In the genomic region with DNA sequence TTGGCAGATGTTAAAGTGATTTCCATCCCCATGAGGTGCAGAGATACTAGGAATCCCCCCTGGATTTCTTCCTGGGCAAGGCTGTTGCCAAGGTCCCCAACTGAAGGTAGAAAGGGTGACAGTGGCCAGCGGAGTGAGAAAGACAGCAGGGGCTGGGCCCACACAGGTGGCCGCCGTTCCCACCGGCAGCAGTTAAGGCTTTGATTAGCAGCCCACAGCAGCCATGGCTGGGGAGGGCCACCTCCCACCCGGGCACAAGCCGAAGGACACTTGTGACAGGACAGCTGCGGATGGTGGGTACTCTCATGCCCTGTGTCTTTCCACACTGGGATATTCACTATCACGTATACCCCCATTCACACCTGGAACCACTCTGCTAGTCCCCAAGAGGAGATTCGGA, we compare ENCODE assay signal across 23 cellular contexts.
A peak's percentile ranks its signal among the peaks of the same experiment; 100 is the strongest.
DNase-seq lines count a peak whose midpoint lies in the region; ATAC-seq and TF ChIP-seq lines count a peak whose summit lies in the region.
"Had no signal": no experiment of that assay in that cellular context is flagged by ENCODE, and none has a peak within 500 bp of the region (broad histone marks: within the 10 kb centered on the region; RNA-seq: fewer than 3 reads in every experiment).

No MANE protein-coding gene starts in this region.

- no peak overlapping the region for H3K27ac ChIP-seq in neuronal stem cell (replicated peaks; ENCODE audit: low read length)
- H3K27ac ChIP-seq: 22Rv1; A549; BLaER1 treated with 17β-estradiol and CSF1 and Interleukin-3, amounts not matched to agents 10 nM and 100 nM; C4-2B had no signal

- H2BK15ac ChIP-seq in neuronal stem cell (ENCODE audit: low read length), result no peak overlapping the region

- H3K9ac ChIP-seq in neuronal stem cell (ENCODE audit: low read depth, low read length, poor library complexity), result no peak overlapping the region
- H3K9ac ChIP-seq: BLaER1 treated with 17β-estradiol and CSF1 and Interleukin-3, amounts not matched to agents 10 nM and 100 nM had no signal

- H3K18ac ChIP-seq in neuronal stem cell (ENCODE audit: low read length), result no peak overlapping the region

- no peaks in the 10 kb centered on the region for H3K36me3 ChIP-seq in neuronal stem cell (replicated peaks in 1 of 2; ENCODE audit: control insufficient read depth in 2 of 2, insufficient read depth in 2 of 2, low read length in 2 of 2)
- H3K36me3 ChIP-seq: BLaER1 treated with 17β-estradiol and CSF1 and Interleukin-3, amounts not matched to agents 10 nM and 100 nM had no signal

- no peak overlapping the region for H3K4me3 Mint-ChIP-seq in stimulated activated effector memory CD8-positive, alpha-beta T cell treated with anti-CD3 and anti-CD28 coated beads, Interleukin-12 subunit alpha, Interleukin-12 subunit beta, amount 100 ng/mL, for 72 hours
- H3K4me3 Mint-ChIP-seq in type B pancreatic cell, result no peak overlapping the region
- H3K4me3 Mint-ChIP-seq: B cell; CD4-positive, alpha-beta T cell; CD8-positive, alpha-beta T cell had no signal

- no peaks in the 10 kb centered on the region for H3K27me3 Mint-ChIP-seq in type B pancreatic cell

- no peaks in the 10 kb centered on the region for H3K36me3 Mint-ChIP-seq in stimulated activated effector memory CD8-positive, alpha-beta T cell treated with anti-CD3 and anti-CD28 coated beads, Interleukin-12 subunit alpha, Interleukin-12 subunit beta, amount 100 ng/mL, for 72 hours
- no peaks in the 10 kb centered on the region for H3K36me3 Mint-ChIP-seq in type B pancreatic cell
- H3K36me3 Mint-ChIP-seq: CD8-positive, alpha-beta T cell had no signal

- H2AK5ac ChIP-seq in neuronal stem cell (ENCODE audit: low read depth, low read length), result no peak overlapping the region

- no peak overlapping the region for H3K4me3 ChIP-seq in neuronal stem cell (ENCODE audit: low read length in 2 of 2)
- H3K4me3 ChIP-seq: A549; BLaER1 treated with 17β-estradiol and CSF1 and Interleukin-3, amounts not matched to agents 10 nM and 100 nM; GM12878 had no signal

- TF ChIP-seq CTCF in type B pancreatic cell (conservative IDR thresholded peaks at IDR 0.05), result no peak

- H3K79me1 ChIP-seq in neuronal stem cell (ENCODE audit: low read depth, low read length), result no peaks in the 10 kb centered on the region

- H4K91ac ChIP-seq in neuronal stem cell (ENCODE audit: low read depth, low read length, poor library complexity), result no peak overlapping the region

- H2BK12ac ChIP-seq in neuronal stem cell (ENCODE audit: low read length), result no peak overlapping the region

- no CpG with 5 or more reads among the region's 9 CpGs for WGBS in neuronal stem cell (ENCODE audit: extremely low coverage in 2 of 2, insufficient read length in 2 of 2, insufficient replicate concordance in 1 of 2), 2 donors

- no peak overlapping the region for H3K14ac ChIP-seq in neuronal stem cell (ENCODE audit: low read length)

- peaks cover 8% of the 10 kb centered on the region for H3K4me1 Mint-ChIP-seq in stimulated activated effector memory CD8-positive, alpha-beta T cell treated with anti-CD3 and anti-CD28 coated beads, Interleukin-12 subunit alpha, Interleukin-12 subunit beta, amount 100 ng/mL, for 72 hours
- no peaks in the 10 kb centered on the region for H3K4me1 Mint-ChIP-seq in type B pancreatic cell (ENCODE audit: unreplicated experiment)
- H3K4me1 Mint-ChIP-seq: B cell had no signal

- H2BK5ac ChIP-seq in neuronal stem cell (ENCODE audit: low read length), result no peak overlapping the region

- DNase-seq in D341Med (ENCODE audit: low spot score) (peak; percentile 46), neuronal stem cell (ENCODE audit: low spot score) (no peak), type B pancreatic cell (ENCODE audit: extremely low spot score, unreplicated experiment) (no peak), retina (no peak)
- no peak for DNase-seq in stimulated activated effector memory CD8-positive, alpha-beta T cell treated with anti-CD3 and anti-CD28 coated beads, Interleukin-12 subunit alpha, Interleukin-12 subunit beta, amount 100 ng/mL, for 72 hours (ENCODE audit: low spot score in 2 of 2)
- DNase-seq: AML-193; Caco-2; Calu3; CD4-positive, alpha-beta T cell; CD8-positive, alpha-beta T cell; DMS 273 treated with DMSO at 0.1 percent for 48 hours; DMS153; DMS53; DMS79; DND-41; EL; GDM1 had no signal

- no peak overlapping the region for H2BK120ac ChIP-seq in neuronal stem cell (ENCODE audit: low read depth, low read length)

- peak overlapping the region; percentile 14 for H3K23ac ChIP-seq in neuronal stem cell (ENCODE audit: low read depth, low read length, poor library complexity)

- no peak overlapping the region for H3K4me2 ChIP-seq in neuronal stem cell (ENCODE audit: insufficient read depth, low read length, poor library complexity, severe bottlenecking)
- H3K4me2 ChIP-seq: A549; BLaER1 treated with 17β-estradiol and CSF1 and Interleukin-3, amounts not matched to agents 10 nM and 100 nM had no signal

- H3K4me1 ChIP-seq in neuronal stem cell (ENCODE audit: control insufficient read depth in 2 of 2, insufficient read depth in 1 of 2, low read depth in 1 of 2, low read length in 2 of 2), result no peaks in the 10 kb centered on the region
- H3K4me1 ChIP-seq: A549; BLaER1 treated with 17β-estradiol and CSF1 and Interleukin-3, amounts not matched to agents 10 nM and 100 nM; Caco-2 had no signal

- peak; percentile 24 for ATAC-seq in stimulated activated effector memory CD8-positive, alpha-beta T cell treated with anti-CD3 and anti-CD28 coated beads, Interleukin-12 subunit alpha, Interleukin-12 subunit beta, amount 100 ng/mL, for 72 hours
- ATAC-seq: A549; CD8-positive, alpha-beta T cell; GM12878 had no signal

- no peaks in the 10 kb centered on the region for H3K27me3 ChIP-seq in neuronal stem cell (ENCODE audit: control insufficient read depth in 3 of 3, insufficient read depth in 3 of 3, low read depth in 1 of 3, low read length in 3 of 3)
- H3K27me3 ChIP-seq: BLaER1 treated with 17β-estradiol and CSF1 and Interleukin-3, amounts not matched to agents 10 nM and 100 nM had no signal

- peaks cover 2% of the 10 kb centered on the region for H3K9me3 Mint-ChIP-seq in stimulated activated effector memory CD8-positive, alpha-beta T cell treated with anti-CD3 and anti-CD28 coated beads, Interleukin-12 subunit alpha, Interleukin-12 subunit beta, amount 100 ng/mL, for 72 hours
- peaks cover 7% of the 10 kb centered on the region for H3K9me3 Mint-ChIP-seq in type B pancreatic cell
- H3K9me3 Mint-ChIP-seq: CD4-positive, alpha-beta T cell; CD8-positive, alpha-beta T cell had no signal

- no peak overlapping the region for H3K4ac ChIP-seq in neuronal stem cell (ENCODE audit: low read length)

- H3K9me3 ChIP-seq in neuronal stem cell (replicated peaks in 1 of 2; ENCODE audit: control insufficient read depth in 2 of 2, insufficient read depth in 1 of 2, low read depth in 1 of 2, low read length in 2 of 2), result no peaks in the 10 kb centered on the region
- H3K9me3 ChIP-seq: A549, Caco-2 had no signal

- no peak overlapping the region for H2AFZ ChIP-seq in neuronal stem cell (ENCODE audit: low read length)

- no peak overlapping the region for H3K27ac Mint-ChIP-seq in stimulated activated effector memory CD8-positive, alpha-beta T cell treated with anti-CD3 and anti-CD28 coated beads, Interleukin-12 subunit alpha, Interleukin-12 subunit beta, amount 100 ng/mL, for 72 hours
- no peak overlapping the region for H3K27ac Mint-ChIP-seq in type B pancreatic cell
- H3K27ac Mint-ChIP-seq: B cell; CD4-positive, alpha-beta T cell; CD8-positive, alpha-beta T cell had no signal

- no peak overlapping the region for H4K8ac ChIP-seq in neuronal stem cell (ENCODE audit: low read depth, low read length)
